ENCODE assay signal across 8 cellular contexts in genomic region chr1:196607940-196608339, GRCh38. TPM values are rescaled to one million over a fixed set of nuclear protein-coding genes. Genes with fewer than 3 reads are reported as not detected.
DNase-seq lines count a peak whose midpoint lies in the region; ATAC-seq, FAIRE-seq and TF ChIP-seq lines count a peak whose summit lies in the region.

No MANE protein-coding gene starts in this region.

- H3K36me3 ChIP-seq in K562 (ENCODE audit: control insufficient read depth, insufficient read depth, low read length), result no peaks in the 10 kb centered on the region
- H3K36me3 ChIP-seq in left lung, result no peaks in the 10 kb centered on the region
- H3K36me3 ChIP-seq in urinary bladder (ENCODE audit: insufficient read depth), result no peaks in the 10 kb centered on the region

- POLR2A ChIA-PET in activated naive CD8-positive, alpha-beta T cell treated with anti-CD3 and anti-CD28 coated beads, Interleukin-2, amount 10 ng/mL, durations not matched to agents 7 days and 5 days (lab: Charles Lee), result no interaction called here
- POLR2A ChIA-PET in K562 (lab: Yijun Ruan, JAX), result no interaction called here

- FAIRE-seq in K562 (lab: Jason Lieb, UNC), result no peak

- peaks cover 2% of the 10 kb centered on the region for H3K4me1 Mint-ChIP-seq in activated naive CD8-positive, alpha-beta T cell treated with anti-CD3 and anti-CD28 coated beads, Interleukin-2, amount 10 ng/mL, durations not matched to agents 7 days and 5 days
- peaks cover 3% of the 10 kb centered on the region for H3K4me1 Mint-ChIP-seq in activated naive CD8-positive, alpha-beta T cell treated with anti-CD3 and anti-CD28 coated beads for 36 hours

- no peaks in the 10 kb centered on the region for H3K9me1 ChIP-seq in K562 (ENCODE audit: control insufficient read depth, insufficient read depth, low read length)

- TF ChIP-seq POLR2A in K562 (conservative IDR thresholded peaks at IDR 0.05), result no peak

- H3K9me3 ChIP-seq in K562 (replicated peaks; ENCODE audit: control insufficient read depth, insufficient read depth, low read depth, low read length), result 0 out of 2 replicates have a peak, but pooled peaks cover 1% of the 10 kb centered on the region
- no peaks in the 10 kb centered on the region for H3K9me3 ChIP-seq in left lung

- no TSS peak for BruUV-seq in K562 (replicated peaks; lab: Mats Ljungman, UMichigan)

- H3K4me1 ChIP-seq in K562 (replicated peaks in 1 of 2; ENCODE audit: control insufficient read depth in 2 of 2, insufficient read depth in 2 of 2, low read length in 2 of 2), result peaks cover 0 to 3% of the 10 kb centered on the region in 2 experiments; a peak in 1 of 5 replicates
- no peaks in the 10 kb centered on the region for H3K4me1 ChIP-seq in left lung
- H3K4me1 ChIP-seq in urinary bladder (ENCODE audit: insufficient read depth), result no peaks in the 10 kb centered on the region

- intact Hi-C loops in K562 (cut with micrococcal nuclease) (no loop called here), left lung (cut with DNase I) (no loop called here)

- no peak overlapping the region for H3K27ac Mint-ChIP-seq in activated naive CD8-positive, alpha-beta T cell treated with anti-CD3 and anti-CD28 coated beads, Interleukin-2, amount 10 ng/mL, durations not matched to agents 7 days and 5 days
- no peak overlapping the region for H3K27ac Mint-ChIP-seq in activated naive CD8-positive, alpha-beta T cell treated with anti-CD3 and anti-CD28 coated beads for 36 hours

- CTCF ChIA-PET in K562 (lab: Yijun Ruan, JAX; ENCODE audit: low intra/inter-chr PET ratio), result no interaction called here

- peak overlapping the region; percentile 43 for H2AFZ ChIP-seq in K562 (ENCODE audit: low read depth, low read length)

- H3K4me3 Mint-ChIP-seq in activated naive CD8-positive, alpha-beta T cell treated with anti-CD3 and anti-CD28 coated beads, Interleukin-2, amount 10 ng/mL, durations not matched to agents 7 days and 5 days, result peak overlapping the region; percentile 20
- no peak overlapping the region for H3K4me3 Mint-ChIP-seq in activated naive CD8-positive, alpha-beta T cell treated with anti-CD3 and anti-CD28 coated beads for 36 hours

- peaks cover 39% of the 10 kb centered on the region for H3K27me3 Mint-ChIP-seq in activated naive CD8-positive, alpha-beta T cell treated with anti-CD3 and anti-CD28 coated beads, Interleukin-2, amount 10 ng/mL, durations not matched to agents 7 days and 5 days
- peaks cover 47% of the 10 kb centered on the region for H3K27me3 Mint-ChIP-seq in activated naive CD8-positive, alpha-beta T cell treated with anti-CD3 and anti-CD28 coated beads for 36 hours

- H3K4me3 ChIP-seq in K562 (peak overlapping the region; percentile 21), left lung (peak overlapping the region; percentile 41 to 44), urinary bladder (ENCODE audit: low read depth, low read length) (peak overlapping the region; percentile 49)

- no peaks in the 10 kb centered on the region for H3K36me3 Mint-ChIP-seq in activated naive CD8-positive, alpha-beta T cell treated with anti-CD3 and anti-CD28 coated beads, Interleukin-2, amount 10 ng/mL, durations not matched to agents 7 days and 5 days
- no peaks in the 10 kb centered on the region for H3K36me3 Mint-ChIP-seq in activated naive CD8-positive, alpha-beta T cell treated with anti-CD3 and anti-CD28 coated beads for 36 hours

- no peaks in the 10 kb centered on the region for H3K27me3 ChIP-seq in K562 (ENCODE audit: control insufficient read depth in 2 of 2, insufficient read depth in 2 of 2, low read length in 2 of 2)
- peaks cover 0 to 21% of the 10 kb centered on the region in 2 donors for H3K27me3 ChIP-seq in left lung

- TF ChIP-seq EP300 in K562 (IDR thresholded peaks at IDR 0.05; ENCODE audit: low read length), result no peak

- H3K9ac ChIP-seq in K562 (ENCODE audit: insufficient read depth in 1 of 2, low read depth in 2 of 2, low read length in 2 of 2), result no peak overlapping the region

- H3K4me2 ChIP-seq in K562 (ENCODE audit: insufficient read depth, low read length), result peak overlapping the region; percentile 43; the same call in 1 of the 2 replicates

- TF ChIP-seq RAD21 in K562 (CRISPR knock-in tag; conservative IDR thresholded peaks at IDR 0.05 in 1 of 2, IDR thresholded peaks at IDR 0.05 in 1 of 2), result no peak

- no peak overlapping the region for H3K27ac ChIP-seq in K562 (ENCODE audit: extremely low read depth, low read depth, low read length)
- H3K27ac ChIP-seq in left lung, result peak overlapping the region in 1 of 2 donors; percentile 65
- H3K27ac ChIP-seq in urinary bladder (ENCODE audit: low read depth), result no peak overlapping the region

- H3K79me2 ChIP-seq in K562 (ENCODE audit: control insufficient read depth, insufficient read depth, low read length), result no peaks in the 10 kb centered on the region

- 23% methylated on average over 7 of the region's 7 CpGs for WGBS in K562 (ENCODE audit: insufficient coverage, low coverage, missing lambda C conversion rate)
- WGBS in urinary bladder, result 1% methylated on average over 7 of the region's 7 CpGs

- TF ChIP-seq CTCF in K562 (IDR thresholded peaks at IDR 0.05 in 2 of 3, conservative IDR thresholded peaks at IDR 0.05 in 1 of 3; ENCODE audit: insufficient read depth in 2 of 3, low read depth in 1 of 3, low read length in 3 of 3) (no peak), left lung (IDR thresholded peaks at IDR 0.05) (no peak)

- DNase-seq in activated naive CD8-positive, alpha-beta T cell treated with anti-CD3 and anti-CD28 coated beads, Interleukin-2, amount 10 ng/mL, durations not matched to agents 7 days and 5 days, result no peak
- DNase-seq in activated naive CD8-positive, alpha-beta T cell treated with anti-CD3 and anti-CD28 coated beads for 36 hours, result no peak
- DNase-seq in K562 (ENCODE audit: extremely low read depth in 1 of 4, low spot score in 3 of 4) (no peak), left lung (no peak), NCI-H774 (lab: John Stamatoyannopoulos, UW) (no peak)
- DNase-seq in stimulated activated CD4-positive, alpha-beta T cell treated with anti-CD3 and anti-CD28 coated beads, Interleukin-4, amount 100 ng/mL, for 4 hours, result no peak

- H4K20me1 ChIP-seq in K562 (replicated peaks; ENCODE audit: control insufficient read depth, insufficient read depth, low read length), result no peaks in the 10 kb centered on the region

- no peaks in the 10 kb centered on the region for H3K9me3 Mint-ChIP-seq in activated naive CD8-positive, alpha-beta T cell treated with anti-CD3 and anti-CD28 coated beads, Interleukin-2, amount 10 ng/mL, durations not matched to agents 7 days and 5 days
- no peaks in the 10 kb centered on the region for H3K9me3 Mint-ChIP-seq in activated naive CD8-positive, alpha-beta T cell treated with anti-CD3 and anti-CD28 coated beads for 36 hours

- in situ Hi-C loops in K562 (cut with MboI), result no loop called here

- no peak for ATAC-seq in activated naive CD8-positive, alpha-beta T cell treated with anti-CD3 and anti-CD28 coated beads, Interleukin-2, amount 10 ng/mL, durations not matched to agents 7 days and 5 days (ENCODE audit: low read depth)
- no peak for ATAC-seq in K562
- ATAC-seq in left lung, result peak; percentile 23
- ATAC-seq in GM21447 (IDR thresholded peaks at IDR 0.05; ENCODE audit: unreplicated experiment), result no peak

RNA-seq across cellular contexts. Expression of gene KCNT2, which starts 0.3 kb away (rescaled TPM):
- not detected for total RNA-seq in activated naive CD8-positive, alpha-beta T cell treated with anti-CD3 and anti-CD28 coated beads, Interleukin-2, amount 10 ng/mL, durations not matched to agents 7 days and 5 days
- total RNA-seq in activated naive CD8-positive, alpha-beta T cell treated with anti-CD3 and anti-CD28 coated beads for 36 hours, result not detected
- 0.58 and 2.4 TPM in 2 replicates for total RNA-seq in K562 (2011; cell fraction: chromatin; rRNA removed; ENCODE audit: low replicate concordance)
- 0.17 and 0.79 TPM in 2 replicates for total RNA-seq in K562 (2011; cell fraction: nucleolus; rRNA removed)
- 0.88 and 0.99 TPM in 2 replicates for total RNA-seq in K562 (2011; cell fraction: nucleoplasm; rRNA removed)
- total RNA-seq in K562 (2014; rRNA removed) (0.49 and 0.59 TPM in 2 replicates), K562 (2014; rRNA removed; fragmentation: Illumina TruSeq; extraction: Trizol) (0.35 and 0.73 TPM in 2 replicates), K562 (2015; rRNA removed; fragmentation: Illumina TruSeq; extraction: Trizol) (0.26 and 0.58 TPM in 2 replicates), K562 (2021) (0.33 and 0.49 TPM in 2 replicates), left lung (1 to 10 TPM; 2.7 to 5.1 TPM), urinary bladder (31.2 TPM)
- polyA plus RNA-seq in K562 (2011; rRNA removed) (0.18 and 0.42 TPM in 2 replicates), K562 (2014; fragmentation: Illumina TruSeq; extraction: Trizol) (0.19 and 0.24 TPM in 2 replicates), K562 (2014; fragmentation: Nextera tagmentation; extraction: Ambion mirVana) (under 1 TPM; 0.13 to 0.28 TPM), K562 (2014; rRNA removed) (0.16 and 0.19 TPM in 2 replicates), urinary bladder (4.7 TPM)
- 0.04 and 0.22 TPM in 2 replicates for polyA plus RNA-seq in K562 (2011; cell fraction: cytosol; rRNA removed)
- 0.26 and 0.95 TPM in 2 replicates for polyA plus RNA-seq in K562 (2011; cell fraction: nucleus; rRNA removed)
- polyA plus RNA-seq in K562 (2012), result 0.25 and 0.51 TPM in 2 replicates
- polyA minus RNA-seq in K562 (2011; rRNA and poly(A)+ RNA removed), result 1.1 and 2.7 TPM in 2 replicates
- 0.64 TPM in 1 of 2 replicates, not detected in the other for polyA minus RNA-seq in K562 (2011; cell fraction: cytosol; rRNA and poly(A)+ RNA removed)
- polyA minus RNA-seq in K562 (2011; cell fraction: nucleus; rRNA and poly(A)+ RNA removed), result 0.81 and 4.1 TPM in 2 replicates

RNA-seq across cellular contexts. Expression of gene CFH, which starts 43.9 kb away (rescaled TPM):
- total RNA-seq in activated naive CD8-positive, alpha-beta T cell treated with anti-CD3 and anti-CD28 coated beads, Interleukin-2, amount 10 ng/mL, durations not matched to agents 7 days and 5 days, result 1 to 10 TPM; 2.9 to 3.9 TPM
- total RNA-seq in activated naive CD8-positive, alpha-beta T cell treated with anti-CD3 and anti-CD28 coated beads for 36 hours, result under 1 TPM in 1 of 2 experiments, not detected in 1; 0.24 TPM
- 90.2 and 229 TPM in 2 replicates for total RNA-seq in K562 (2011; cell fraction: chromatin; rRNA removed; ENCODE audit: low replicate concordance)
- total RNA-seq in K562 (2011; cell fraction: nucleolus; rRNA removed), result 43.5 and 56.7 TPM in 2 replicates
- 90.6 and 103 TPM in 2 replicates for total RNA-seq in K562 (2011; cell fraction: nucleoplasm; rRNA removed)
- total RNA-seq in K562 (2014; rRNA removed) (31.6 and 31.8 TPM in 2 replicates), K562 (2014; rRNA removed; fragmentation: Illumina TruSeq; extraction: Trizol) (69.0 and 72.2 TPM in 2 replicates), K562 (2015; rRNA removed; fragmentation: Illumina TruSeq; extraction: Trizol) (88.6 and 96.1 TPM in 2 replicates), K562 (2021) (40.8 and 46.6 TPM in 2 replicates), left lung (100 to 1,000 TPM; 101 to 161 TPM), urinary bladder (299 TPM)
- polyA plus RNA-seq in K562 (2011; rRNA removed) (106 and 107 TPM in 2 replicates), K562 (2014; fragmentation: Illumina TruSeq; extraction: Trizol) (41.6 and 48.3 TPM in 2 replicates), K562 (2014; fragmentation: Nextera tagmentation; extraction: Ambion mirVana) (10 to 100 TPM; 45.6 to 58.8 TPM), K562 (2014; rRNA removed) (47.0 and 50.7 TPM in 2 replicates), urinary bladder (411 TPM)
- 14.8 and 39.6 TPM in 2 replicates for polyA plus RNA-seq in K562 (2011; cell fraction: cytosol; rRNA removed)
- polyA plus RNA-seq in K562 (2011; cell fraction: nucleus; rRNA removed), result 64.8 and 122 TPM in 2 replicates
- 76.4 and 121 TPM in 2 replicates for polyA plus RNA-seq in K562 (2012)
- 125 and 163 TPM in 2 replicates for polyA minus RNA-seq in K562 (2011; rRNA and poly(A)+ RNA removed)
- 30.7 and 33.8 TPM in 2 replicates for polyA minus RNA-seq in K562 (2011; cell fraction: cytosol; rRNA and poly(A)+ RNA removed)
- polyA minus RNA-seq in K562 (2011; cell fraction: nucleus; rRNA and poly(A)+ RNA removed), result 54.3 and 144 TPM in 2 replicates

Comparison
In these comparisons a context has a peak if more than half of its experiments do, and no peak if none do; other contexts are left out.
1. RNA of gene CFH, which starts 43.9 kb away (total RNA-seq): 299 TPM in urinary bladder (single experiment), 101 to 161 TPM in left lung and 31.6 to 229 TPM in K562; 2.9 to 3.9 TPM in activated naive CD8-positive, alpha-beta T cell treated with anti-CD3 and anti-CD28 coated beads, Interleukin-2, amount 10 ng/mL, durations not matched to agents 7 days and 5 days and 0.24 TPM in activated naive CD8-positive, alpha-beta T cell treated with anti-CD3 and anti-CD28 coated beads for 36 hours; every median in the first group is over 4 times any median in the second.
2. Peak in every context shown above with its lines, with median percentiles within 50 percentile points of each other: H3K4me3 ChIP-seq.